Comparison of ENCODE assay signal across 11 cellular contexts in genomic region chr10:88082806-88083596, GRCh38.
DNase-seq lines count a peak whose midpoint lies in the region; ATAC-seq, FAIRE-seq and TF ChIP-seq lines count a peak whose summit lies in the region.
"Had no signal": no experiment of that assay in that cellular context is flagged by ENCODE, and none has a peak within 500 bp of the region (broad histone marks: within the 10 kb centered on the region; RNA-seq: fewer than 3 reads in every experiment).

No MANE protein-coding gene starts in this region.

- H3K36me3 ChIP-seq in bronchial epithelial cell (ENCODE audit: control insufficient read depth, insufficient read depth, low read length) (no peaks in the 10 kb centered on the region), ascending aorta (no peaks in the 10 kb centered on the region)
- H3K36me3 ChIP-seq: colonic mucosa had no signal

- intact Hi-C loops in ascending aorta (cut with DNase I), result no loop called here

- H3K27me3 ChIP-seq in bronchial epithelial cell (ENCODE audit: control insufficient read depth, insufficient read depth, low read length), result no peaks in the 10 kb centered on the region
- H3K27me3 ChIP-seq in ascending aorta, result no peaks in the 10 kb centered on the region
- H3K27me3 ChIP-seq: colonic mucosa had no signal

- H3K4me3 ChIP-seq in bronchial epithelial cell (ENCODE audit: low read depth, low read length) (no peak overlapping the region), ascending aorta (no peak overlapping the region)
- H3K4me3 ChIP-seq: colonic mucosa had no signal

- ATAC-seq in GM21423 (IDR thresholded peaks at IDR 0.05; ENCODE audit: unreplicated experiment), result peak; percentile 82
- peak; percentile 84 for ATAC-seq in HG03354 (IDR thresholded peaks at IDR 0.05; ENCODE audit: poor library complexity, severe bottlenecking, unreplicated experiment)

- DNase-seq in GM18507 (ENCODE audit: extremely low spot score, insufficient read length, low read depth) (no peak), bronchial epithelial cell (ENCODE audit: low read depth) (peak; percentile 55), NCI-H1436 (lab: John Stamatoyannopoulos, UW) (no peak), inferior parietal cortex (ENCODE audit: extremely low spot score) (no peak), ascending aorta (ENCODE audit: low spot score in 2 of 2) (no peak)
- no peak for DNase-seq in activated effector memory CD4-positive, alpha-beta T cell treated with Interleukin-2 at 50 U/mL for 16 hours
- DNase-seq: activated CD4-positive, alpha-beta T cell treated with anti-CD3 and anti-CD28 coated beads for 4 hours; colonic mucosa; NCI-H1105 treated with DMSO at 0.1 percent for 48 hours had no signal

- TF ChIP-seq CTCF in bronchial epithelial cell (IDR thresholded peaks at IDR 0.05; ENCODE audit: insufficient read depth, low read length, severe bottlenecking) (no peak), ascending aorta (IDR thresholded peaks at IDR 0.05) (no peak)

- no peaks in the 10 kb centered on the region for H3K9me3 ChIP-seq in ascending aorta
- H3K9me3 ChIP-seq: colonic mucosa had no signal

- peak; percentile 99 for FAIRE-seq in GM18507 (lab: Jason Lieb, UNC)
- no peak for FAIRE-seq in bronchial epithelial cell (lab: Jason Lieb, UNC)

- no peak overlapping the region for H3K27ac ChIP-seq in ascending aorta
- H3K27ac ChIP-seq: colonic mucosa had no signal

- H3K4me1 ChIP-seq in ascending aorta, result peaks cover 5 to 6% of the 10 kb centered on the region in 2 donors
- H3K4me1 ChIP-seq: colonic mucosa had no signal
